Comparison of ENCODE assay signal across 17 cellular contexts in the genomic region with DNA sequence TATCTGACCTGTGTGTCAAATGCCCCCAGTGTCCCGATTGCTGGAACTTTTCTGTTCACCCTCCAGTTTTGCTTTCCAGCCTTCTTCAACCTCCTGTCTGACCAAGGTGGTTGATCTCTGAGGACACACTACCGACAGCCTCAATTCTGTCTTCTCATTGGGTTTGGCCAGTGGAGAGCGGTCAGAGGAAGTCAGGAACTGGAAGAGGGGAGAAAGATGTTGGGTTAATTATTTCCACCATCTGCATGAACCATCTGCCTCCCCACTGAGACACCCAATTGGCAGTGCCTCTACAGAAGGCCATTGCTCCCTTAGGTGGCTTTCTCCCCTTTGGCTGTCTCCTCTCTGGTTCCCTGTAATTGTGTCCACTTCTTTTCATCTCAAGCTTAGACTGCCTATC.
"Had no signal": no experiment of that assay in that cellular context is flagged by ENCODE, and none has a peak within 500 bp of the region (broad histone marks: within the 10 kb centered on the region; RNA-seq: fewer than 3 reads in every experiment).

No MANE protein-coding gene starts in this region.

- H3K4me2 ChIP-seq: neural progenitor cell had no signal

- FAIRE-seq: kidney had no signal

- H3K36me3 ChIP-seq: gastrocnemius medialis, heart left ventricle, neural progenitor cell had no signal

- DNase-seq: activated CD4-positive, alpha-beta T cell treated with anti-CD3 and anti-CD28 coated beads, Interleukin-2, amount 10 ng/mL, durations not matched to agents 24 days and 14 days; activated CD8-positive, alpha-beta T cell treated with anti-CD3 and anti-CD28 coated beads, Interleukin-2, amount 10 ng/mL, durations not matched to agents 7 days and 5 days; activated T-cell treated with anti-CD3 and anti-CD28 coated beads, Interleukin-2, amount 50 U/mL, for 4 hours; effector CD4-positive, alpha-beta T cell; gastrocnemius medialis; heart left ventricle; kidney; left ventricle myocardium superior; right cardiac atrium; stimulated activated CD4-positive, alpha-beta T cell treated with anti-CD3 and anti-CD28 coated beads, Interleukin-15, amount 100 ng/mL, for 24 hours; stimulated activated CD4-positive, alpha-beta T cell treated with anti-CD3 and anti-CD28 coated beads, Interleukin-2, amount 100 ng/mL, for 48 hours; stimulated activated naive CD8-positive, alpha-beta T cell treated with anti-CD3 and anti-CD28 coated beads, Interleukin-15, amount 100 ng/mL, for 72 hours; testis had no signal

- H3K36me3 Mint-ChIP-seq: activated naive CD4-positive, alpha-beta T cell treated with anti-CD3 and anti-CD28 coated beads, Interleukin-2, amount 50 U/mL, for 72 hours; neural progenitor cell had no signal

- H3K27ac Mint-ChIP-seq: activated CD4-positive, alpha-beta T cell treated with anti-CD3 and anti-CD28 coated beads, Interleukin-2, amount 10 ng/mL, durations not matched to agents 24 days and 14 days; activated CD8-positive, alpha-beta T cell treated with anti-CD3 and anti-CD28 coated beads, Interleukin-2, amount 10 ng/mL, durations not matched to agents 7 days and 5 days; activated naive CD4-positive, alpha-beta T cell treated with anti-CD3 and anti-CD28 coated beads, Interleukin-2, amount 50 U/mL, for 72 hours; neural progenitor cell; progenitor cell of endocrine pancreas; stimulated activated naive CD8-positive, alpha-beta T cell treated with anti-CD3 and anti-CD28 coated beads, Interleukin-15, amount 100 ng/mL, for 72 hours had no signal

- H3K27me3 ChIP-seq: heart left ventricle, neural progenitor cell, testis had no signal

- ATAC-seq: activated CD8-positive, alpha-beta T cell treated with anti-CD3 and anti-CD28 coated beads, Interleukin-2, amount 10 ng/mL, durations not matched to agents 7 days and 5 days; activated naive CD4-positive, alpha-beta T cell treated with anti-CD3 and anti-CD28 coated beads, Interleukin-2, amount 50 U/mL, for 72 hours; activated T-cell treated with anti-CD3 and anti-CD28 coated beads, Interleukin-2, amount 50 U/mL, for 4 hours; gastrocnemius medialis; heart left ventricle; left ventricle myocardium superior; stimulated activated naive CD8-positive, alpha-beta T cell treated with anti-CD3 and anti-CD28 coated beads, Interleukin-15, amount 100 ng/mL, for 72 hours had no signal

- H3K9me3 ChIP-seq: gastrocnemius medialis, testis had no signal

- H3K9me3 Mint-ChIP-seq: activated CD4-positive, alpha-beta T cell treated with anti-CD3 and anti-CD28 coated beads, Interleukin-2, amount 10 ng/mL, durations not matched to agents 24 days and 14 days; activated naive CD4-positive, alpha-beta T cell treated with anti-CD3 and anti-CD28 coated beads, Interleukin-2, amount 50 U/mL, for 72 hours; activated T-cell treated with anti-CD3 and anti-CD28 coated beads, Interleukin-2, amount 50 U/mL, for 4 hours; neural progenitor cell; stimulated activated naive CD8-positive, alpha-beta T cell treated with anti-CD3 and anti-CD28 coated beads, Interleukin-15, amount 100 ng/mL, for 72 hours had no signal

- H3K27ac ChIP-seq: gastrocnemius medialis, neural progenitor cell, testis had no signal

- H3K9ac ChIP-seq: neural progenitor cell had no signal

- H3K4me3 Mint-ChIP-seq: activated CD4-positive, alpha-beta T cell treated with anti-CD3 and anti-CD28 coated beads, Interleukin-2, amount 10 ng/mL, durations not matched to agents 24 days and 14 days; activated CD8-positive, alpha-beta T cell treated with anti-CD3 and anti-CD28 coated beads, Interleukin-2, amount 10 ng/mL, durations not matched to agents 7 days and 5 days; activated T-cell treated with anti-CD3 and anti-CD28 coated beads, Interleukin-2, amount 50 U/mL, for 4 hours; neural progenitor cell; stimulated activated naive CD8-positive, alpha-beta T cell treated with anti-CD3 and anti-CD28 coated beads, Interleukin-15, amount 100 ng/mL, for 72 hours had no signal

- H3K4me3 ChIP-seq: gastrocnemius medialis, heart left ventricle, neural progenitor cell, skin epidermis, testis had no signal
